Comparison of ENCODE assay signal across 25 cellular contexts in the genomic region with DNA sequence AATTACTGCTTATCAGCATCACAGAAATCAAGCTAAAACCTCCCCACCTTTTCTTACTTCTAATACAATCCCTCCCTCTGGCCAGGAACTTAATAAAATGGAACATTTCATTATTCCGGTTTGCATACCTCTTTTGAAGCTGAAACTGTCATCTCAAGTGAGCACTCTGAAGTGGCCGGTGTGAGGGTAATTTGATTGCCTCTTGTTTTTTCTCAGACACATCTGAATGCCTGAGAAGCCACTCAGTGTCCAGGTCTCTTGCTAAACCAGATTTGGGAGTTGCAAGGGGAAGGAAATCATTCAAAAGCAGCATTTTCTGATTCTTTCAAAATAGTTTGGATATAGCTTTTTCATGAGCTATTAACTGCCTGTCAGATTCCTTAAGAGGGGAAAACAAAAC.
DNase-seq lines count a peak whose midpoint lies in the region; ATAC-seq and TF ChIP-seq lines count a peak whose summit lies in the region.
"Had no signal": no experiment of that assay in that cellular context is flagged by ENCODE, and none has a peak within 500 bp of the region (broad histone marks: within the 10 kb centered on the region; RNA-seq: fewer than 3 reads in every experiment).

No MANE protein-coding gene starts in this region.

- no peak overlapping the region for H3K27ac Mint-ChIP-seq in activated T-cell treated with anti-CD3 and anti-CD28 coated beads, Interleukin-2, amount 50 U/mL, for 72 hours
- H3K27ac Mint-ChIP-seq: activated CD4-positive, alpha-beta T cell treated with anti-CD3 and anti-CD28 coated beads for 36 hours; endodermal cell; IgD-negative memory B cell; immature natural killer cell; mesothelial cell of epicardium; naive thymus-derived CD8-positive, alpha-beta T cell had no signal

- H3K4me1 ChIP-seq in osteoblast (ENCODE audit: insufficient read depth, low read length) (peaks cover 44% of the 10 kb centered on the region), HAP-1 (no peaks in the 10 kb centered on the region)
- H3K4me1 ChIP-seq: colonic mucosa, esophagus squamous epithelium, left lung had no signal

- DNase-seq in NCI-H187 (lab: John Stamatoyannopoulos, UW) (peak; percentile 52 to 71), NCI-H187 treated with DMSO at 0.1 percent for 48 hours (lab: John Stamatoyannopoulos, UW) (no peak), SW480 (ENCODE audit: low spot score) (peak; percentile 23), osteoblast (ENCODE audit: insufficient read length, low spot score, missing footprints) (no peak), HAP-1 (ENCODE audit: low spot score in 2 of 2) (no peak), mesenteric fat pad (ENCODE audit: low spot score) (no peak)
- DNase-seq in activated T-cell treated with anti-CD3 and anti-CD28 coated beads, Interleukin-2, amount 50 U/mL, for 72 hours: no peak
- DNase-seq: 8988T; activated CD4-positive, alpha-beta T cell treated with anti-CD3 and anti-CD28 coated beads for 36 hours; activated gamma-delta T cell treated with Interleukin-2 at 50 U/mL for 16 hours; AML-193; colonic mucosa; endodermal cell; esophagus squamous epithelium; H7; immature natural killer cell; naive thymus-derived CD8-positive, alpha-beta T cell; NCI-H1105 treated with DMSO at 0.1 percent for 48 hours; NCI-H524 treated with DMSO at 0.1 percent for 48 hours; stimulated activated CD4-positive, alpha-beta T cell treated with anti-CD3 and anti-CD28 coated beads, Interleukin-4, amount 100 ng/mL, for 24 hours; stimulated activated naive CD4-positive, alpha-beta T cell had no signal

- H3K79me2 ChIP-seq in osteoblast (ENCODE audit: insufficient read depth, low read length): no peaks in the 10 kb centered on the region

- peaks cover 15% of the 10 kb centered on the region for H3K27me3 Mint-ChIP-seq in activated T-cell treated with anti-CD3 and anti-CD28 coated beads, Interleukin-2, amount 50 U/mL, for 72 hours (ENCODE audit: low read depth)

- H3K36me3 ChIP-seq in osteoblast (ENCODE audit: insufficient read depth, low read length) (no peaks in the 10 kb centered on the region), HAP-1 (replicated peaks) (no peaks in the 10 kb centered on the region)
- H3K36me3 ChIP-seq: colonic mucosa, esophagus squamous epithelium, left lung had no signal

- peak overlapping the region; percentile 87 for H2AFZ ChIP-seq in osteoblast (ENCODE audit: low read length)

- in situ Hi-C loops in HAP-1 (cut with MboI; ENCODE audit: low sequenced_read_pairs): no loop called here

- H3K4me3 ChIP-seq in osteoblast (ENCODE audit: insufficient read depth, low read length): no peak overlapping the region
- no peak overlapping the region for H3K4me3 ChIP-seq in HAP-1
- H3K4me3 ChIP-seq: colonic mucosa, esophagus squamous epithelium, left lung had no signal

- ATAC-seq in GM18511 (IDR thresholded peaks at IDR 0.05; ENCODE audit: unreplicated experiment): no peak
- no peak for ATAC-seq in activated T-cell treated with anti-CD3 and anti-CD28 coated beads, Interleukin-2, amount 50 U/mL, for 72 hours (replicated peaks in 1 of 2)
- ATAC-seq: activated CD4-positive, alpha-beta T cell treated with anti-CD3 and anti-CD28 coated beads for 36 hours; left lung; naive thymus-derived CD8-positive, alpha-beta T cell had no signal

- H3K4me1 Mint-ChIP-seq in activated T-cell treated with anti-CD3 and anti-CD28 coated beads, Interleukin-2, amount 50 U/mL, for 72 hours (ENCODE audit: low read depth): no peaks in the 10 kb centered on the region
- H3K4me1 Mint-ChIP-seq: activated CD4-positive, alpha-beta T cell treated with anti-CD3 and anti-CD28 coated beads for 36 hours; endodermal cell; IgD-negative memory B cell; immature natural killer cell had no signal

- peak overlapping the region; percentile 78 for H3K27ac ChIP-seq in osteoblast (ENCODE audit: low read depth, low read length)
- H3K27ac ChIP-seq: colonic mucosa, left lung had no signal

- H4K20me1 ChIP-seq in osteoblast (ENCODE audit: insufficient read depth, low read length): no peaks in the 10 kb centered on the region

- H3K4me2 ChIP-seq in osteoblast (ENCODE audit: insufficient read depth, low read length): peak overlapping the region; percentile 74

- H3K36me3 Mint-ChIP-seq in activated T-cell treated with anti-CD3 and anti-CD28 coated beads, Interleukin-2, amount 50 U/mL, for 72 hours (ENCODE audit: insufficient read depth in 2 of 2): no peaks in the 10 kb centered on the region
- H3K36me3 Mint-ChIP-seq: IgD-negative memory B cell; immature natural killer cell; mesothelial cell of epicardium; naive thymus-derived CD8-positive, alpha-beta T cell had no signal

- H3K9me3 Mint-ChIP-seq in activated T-cell treated with anti-CD3 and anti-CD28 coated beads, Interleukin-2, amount 50 U/mL, for 72 hours: peaks cover 0 to 4% of the 10 kb centered on the region in 2 donors
- H3K9me3 Mint-ChIP-seq: IgD-negative memory B cell, mesothelial cell of epicardium had no signal

- H3K27me3 ChIP-seq in osteoblast (ENCODE audit: insufficient read depth, low read length): no peaks in the 10 kb centered on the region
- H3K27me3 ChIP-seq in HAP-1 (ENCODE audit: low read depth): no peaks in the 10 kb centered on the region
- H3K27me3 ChIP-seq: colonic mucosa, esophagus squamous epithelium, left lung had no signal

- no peak overlapping the region for H3K4me3 Mint-ChIP-seq in activated T-cell treated with anti-CD3 and anti-CD28 coated beads, Interleukin-2, amount 50 U/mL, for 72 hours
- H3K4me3 Mint-ChIP-seq: activated CD4-positive, alpha-beta T cell treated with anti-CD3 and anti-CD28 coated beads for 36 hours; endodermal cell; IgD-negative memory B cell; immature natural killer cell; mesothelial cell of epicardium; naive thymus-derived CD8-positive, alpha-beta T cell had no signal

- TF ChIP-seq CTCF in osteoblast (IDR thresholded peaks at IDR 0.05; ENCODE audit: extremely low read depth, low read depth, low read length): no peak

- no peaks in the 10 kb centered on the region for H3K9me3 ChIP-seq in osteoblast (ENCODE audit: low read depth, low read length)
- H3K9me3 ChIP-seq in HAP-1: no peaks in the 10 kb centered on the region
- H3K9me3 ChIP-seq: colonic mucosa, esophagus squamous epithelium, left lung had no signal

Comparison
In these comparisons a context has a peak if more than half of its experiments do, and no peak if none do; other contexts are left out.
1. DNase-seq: peak in NCI-H187 (2 of 2) and SW480 (single experiment); none in NCI-H187 treated with DMSO at 0.1 percent for 48 hours (single experiment), osteoblast (single experiment), HAP-1 (0 of 2), activated T-cell treated with anti-CD3 and anti-CD28 coated beads, Interleukin-2, amount 50 U/mL, for 72 hours (0 of 2) and mesenteric fat pad (single experiment).